ENCODE assay signal across 23 cellular contexts in genomic region chr7:17963281-17963680, GRCh38. TPM values are rescaled to one million over a fixed set of nuclear protein-coding genes. Genes with fewer than 3 reads are reported as not detected.
A peak's percentile ranks its signal among the peaks of the same experiment; 100 is the strongest.
DNase-seq lines count a peak whose midpoint lies in the region; ATAC-seq and TF ChIP-seq lines count a peak whose summit lies in the region.
"Had no signal": no experiment of that assay in that cellular context is flagged by ENCODE, and none has a peak within 500 bp of the region (broad histone marks: within the 10 kb centered on the region; RNA-seq: fewer than 3 reads in every experiment).

No MANE protein-coding gene starts in this region.

- peak; percentile 57 for DNase-seq in AG08395 (ENCODE audit: low spot score)
- DNase-seq in GM23248 = peak; percentile 78
- peak in 6 of 7 donors; percentile 27 to 58 (median 38) for DNase-seq in adrenal gland
- peak; percentile 47 for DNase-seq in hepatic stellate cell (ENCODE audit: low spot score)
- no peak for DNase-seq in thyroid gland
- DNase-seq in natural killer cell treated with Interleukin-12 subunit alpha and Interleukin-12 subunit beta and Interleukin-15 and Interleukin-18, amount 100 ng/mL, for 72 hours (ENCODE audit: low spot score) = no peak
- DNase-seq in NCI-H1436 treated with DMSO at 0.1 percent for 48 hours (lab: John Stamatoyannopoulos, UW) = no peak
- DNase-seq in CD4-positive, alpha-beta T cell = no peak
- DNase-seq: activated CD8-positive, alpha-beta T cell treated with anti-CD3 and anti-CD28 coated beads for 36 hours; activated naive CD4-positive, alpha-beta T cell treated with Interleukin-2 at 50 U/mL for 16 hours; activated T-cell treated with anti-CD3 and anti-CD28 coated beads, Interleukin-2, amount 50 U/mL, for 1 hour; CD8-positive, alpha-beta memory T cell; DMS79; NCI-H1436; NCI-H82; PC-3; psoas muscle; SJCRH30 had no signal

- CTCF ChIA-PET in CD4-positive, alpha-beta T cell (lab: Charles Lee) = no interaction called here

- H3K4me1 ChIP-seq in GM23248 (ENCODE audit: insufficient read depth) (no peaks in the 10 kb centered on the region), adrenal gland (replicated peaks in 1 of 2) (no peaks in the 10 kb centered on the region), thyroid gland (no peaks in the 10 kb centered on the region)
- H3K4me1 ChIP-seq: ascending aorta, gastroesophageal sphincter, neural progenitor cell, psoas muscle, SJCRH30 had no signal

- H2AFZ ChIP-seq in GM23248 = no peak overlapping the region
- H2AFZ ChIP-seq: neural progenitor cell had no signal

- no peak overlapping the region for H3K4me3 Mint-ChIP-seq in natural killer cell treated with Interleukin-12 subunit alpha and Interleukin-12 subunit beta and Interleukin-15 and Interleukin-18, amount 100 ng/mL, for 72 hours
- H3K4me3 Mint-ChIP-seq in CD4-positive, alpha-beta T cell = no peak overlapping the region
- H3K4me3 Mint-ChIP-seq: activated CD8-positive, alpha-beta T cell treated with anti-CD3 and anti-CD28 coated beads for 36 hours; CD8-positive, alpha-beta memory T cell; mesothelial cell of epicardium; neural progenitor cell; T-helper 1 cell treated with Interleukin-12 subunit alpha and Interleukin-12 subunit beta and Interleukin-4 antibody, amounts not matched to agents 30 μg/mL and 1 μg/mL, for 36 hours had no signal

- no peaks in the 10 kb centered on the region for H3K9me3 Mint-ChIP-seq in natural killer cell treated with Interleukin-12 subunit alpha and Interleukin-12 subunit beta and Interleukin-15 and Interleukin-18, amount 100 ng/mL, for 72 hours
- no peaks in the 10 kb centered on the region for H3K9me3 Mint-ChIP-seq in CD4-positive, alpha-beta T cell
- H3K9me3 Mint-ChIP-seq: activated CD8-positive, alpha-beta T cell treated with anti-CD3 and anti-CD28 coated beads for 36 hours; CD8-positive, alpha-beta memory T cell; neural progenitor cell; T-helper 1 cell treated with Interleukin-12 subunit alpha and Interleukin-12 subunit beta and Interleukin-4 antibody, amounts not matched to agents 30 μg/mL and 1 μg/mL, for 36 hours had no signal

- WGBS in GM23248 (ENCODE audit: low coverage in 1 of 2, low lambda C conversion rate in 2 of 2, missing lambda C conversion rate in 2 of 2), 2 experiments = 5 to 7% methylated on average over 3 of the region's 3 CpGs
- 31 to 41% (median 39%) methylated on average over 3 of the region's 3 CpGs for WGBS in adrenal gland, 4 donors
- WGBS in thyroid gland, 2 donors = 72 to 79% methylated on average over 3 of the region's 3 CpGs

- H3K9me3 ChIP-seq in GM23248 (ENCODE audit: low read depth) (no peaks in the 10 kb centered on the region), adrenal gland (replicated peaks in 1 of 3) (no peaks in the 10 kb centered on the region), thyroid gland (no peaks in the 10 kb centered on the region)
- H3K9me3 ChIP-seq in CD4-positive, alpha-beta T cell (ENCODE audit: control insufficient read depth, low read length) = no peaks in the 10 kb centered on the region
- H3K9me3 ChIP-seq: ascending aorta, gastroesophageal sphincter, psoas muscle, SJCRH30 had no signal

- in situ Hi-C loops in GM23248 (cut with MboI) = loop anchor here (10.0 to 25.0 kb wide), 2 partner anchors 362 to 599 kb away; no protein-coding TSS in a partner anchor

- no peaks in the 10 kb centered on the region for H3K79me2 ChIP-seq in GM23248 (ENCODE audit: insufficient read depth)

- TF ChIP-seq POLR2A in adrenal gland (IDR thresholded peaks at IDR 0.05) = no peak
- no peak for TF ChIP-seq POLR2A in thyroid gland (IDR thresholded peaks at IDR 0.05)

- intact Hi-C loops in adrenal gland (cut with DNase I) (no loop called here), thyroid gland (cut with DNase I) (loop anchor here (10.0 kb wide), 1 partner anchor 382 kb away; no protein-coding TSS in a partner anchor)
- intact Hi-C loops in CD4-positive, alpha-beta T cell (cut with DNase I, micrococcal nuclease) = no loop called here

- no peak overlapping the region for H3K27ac Mint-ChIP-seq in natural killer cell treated with Interleukin-12 subunit alpha and Interleukin-12 subunit beta and Interleukin-15 and Interleukin-18, amount 100 ng/mL, for 72 hours
- H3K27ac Mint-ChIP-seq in CD4-positive, alpha-beta T cell = no peak overlapping the region
- H3K27ac Mint-ChIP-seq: activated CD8-positive, alpha-beta T cell treated with anti-CD3 and anti-CD28 coated beads for 36 hours; CD8-positive, alpha-beta memory T cell; mesothelial cell of epicardium; neural progenitor cell; T-helper 1 cell treated with Interleukin-12 subunit alpha and Interleukin-12 subunit beta and Interleukin-4 antibody, amounts not matched to agents 30 μg/mL and 1 μg/mL, for 36 hours had no signal

- H3K27me3 ChIP-seq in GM23248 (replicated peaks; ENCODE audit: insufficient read depth) (no peaks in the 10 kb centered on the region), adrenal gland (no peaks in the 10 kb centered on the region), thyroid gland (no peaks in the 10 kb centered on the region)
- no peaks in the 10 kb centered on the region for H3K27me3 ChIP-seq in CD4-positive, alpha-beta T cell (ENCODE audit: control insufficient read depth, insufficient read depth, low read length)
- H3K27me3 ChIP-seq: ascending aorta, gastroesophageal sphincter, neural progenitor cell, SJCRH30 had no signal

- no peaks in the 10 kb centered on the region for H3K36me3 Mint-ChIP-seq in natural killer cell treated with Interleukin-12 subunit alpha and Interleukin-12 subunit beta and Interleukin-15 and Interleukin-18, amount 100 ng/mL, for 72 hours
- H3K36me3 Mint-ChIP-seq in CD4-positive, alpha-beta T cell (ENCODE audit: low read depth) = no peaks in the 10 kb centered on the region
- H3K36me3 Mint-ChIP-seq: CD8-positive, alpha-beta memory T cell; mesothelial cell of epicardium; neural progenitor cell had no signal

- no peaks in the 10 kb centered on the region for H3K36me3 ChIP-seq in GM23248 (ENCODE audit: low read depth)
- H3K36me3 ChIP-seq in adrenal gland (replicated peaks in 1 of 2) = no peaks in the 10 kb centered on the region
- no peaks in the 10 kb centered on the region for H3K36me3 ChIP-seq in thyroid gland
- H3K36me3 ChIP-seq: ascending aorta, gastroesophageal sphincter, neural progenitor cell, SJCRH30 had no signal

- H3K9ac ChIP-seq in GM23248 = no peak overlapping the region
- H3K9ac ChIP-seq: neural progenitor cell had no signal

- peaks cover 7 to 21% of the 10 kb centered on the region in 2 donors for H3K27me3 Mint-ChIP-seq in natural killer cell treated with Interleukin-12 subunit alpha and Interleukin-12 subunit beta and Interleukin-15 and Interleukin-18, amount 100 ng/mL, for 72 hours
- peaks cover 7% of the 10 kb centered on the region for H3K27me3 Mint-ChIP-seq in CD4-positive, alpha-beta T cell

- H3K9me2 ChIP-seq in GM23248 (ENCODE audit: insufficient read depth) = no peaks in the 10 kb centered on the region

- no peak overlapping the region for H3K4me2 ChIP-seq in GM23248 (ENCODE audit: unreplicated experiment)
- H3K4me2 ChIP-seq: neural progenitor cell had no signal

- POLR2A ChIA-PET in CD4-positive, alpha-beta T cell (lab: Charles Lee) = no interaction called here

- no peak for ATAC-seq in natural killer cell treated with Interleukin-12 subunit alpha and Interleukin-12 subunit beta and Interleukin-15 and Interleukin-18, amount 100 ng/mL, for 72 hours
- ATAC-seq in CD4-positive, alpha-beta T cell (ENCODE audit: poor library complexity) = no peak
- ATAC-seq: activated CD8-positive, alpha-beta T cell treated with anti-CD3 and anti-CD28 coated beads for 36 hours; gastroesophageal sphincter; PC-3; psoas muscle had no signal

- TF ChIP-seq CTCF in adrenal gland (IDR thresholded peaks at IDR 0.05) (no peak), thyroid gland (IDR thresholded peaks at IDR 0.05) (no peak)
- TF ChIP-seq CTCF in CD4-positive, alpha-beta T cell (IDR thresholded peaks at IDR 0.05) = no peak

- H4K20me1 ChIP-seq in GM23248 (ENCODE audit: insufficient read depth) = no peaks in the 10 kb centered on the region

- H3K4me1 Mint-ChIP-seq in natural killer cell treated with Interleukin-12 subunit alpha and Interleukin-12 subunit beta and Interleukin-15 and Interleukin-18, amount 100 ng/mL, for 72 hours (ENCODE audit: low read depth in 2 of 2) = no peaks in the 10 kb centered on the region
- no peaks in the 10 kb centered on the region for H3K4me1 Mint-ChIP-seq in CD4-positive, alpha-beta T cell (ENCODE audit: low read depth)
- H3K4me1 Mint-ChIP-seq: CD8-positive, alpha-beta memory T cell; mesothelial cell of epicardium; neural progenitor cell had no signal

- no peaks in the 10 kb centered on the region for H3F3A ChIP-seq in GM23248 (ENCODE audit: insufficient read depth)

- H3K27ac ChIP-seq in GM23248 = no peak overlapping the region
- H3K27ac ChIP-seq in adrenal gland = no peak overlapping the region
- H3K27ac ChIP-seq in thyroid gland = no peak overlapping the region
- H3K27ac ChIP-seq in CD4-positive, alpha-beta T cell (ENCODE audit: low read depth, low read length) = no peak overlapping the region
- H3K27ac ChIP-seq: ascending aorta, gastroesophageal sphincter, neural progenitor cell, psoas muscle, SJCRH30 had no signal

- H3K4me3 ChIP-seq in GM23248 (no peak overlapping the region), adrenal gland (no peak overlapping the region), thyroid gland (replicated peaks in 1 of 3) (no peak overlapping the region)
- H3K4me3 ChIP-seq: ascending aorta, gastroesophageal sphincter, neural progenitor cell, psoas muscle, SJCRH30 had no signal

RNA-seq across cellular contexts. Expression of gene SNX13, which starts 23.0 kb away (rescaled TPM):
- 34.2 and 50.8 TPM in 2 replicates for total RNA-seq in GM23248 (2014; rRNA removed; shearing (Covaris generic))
- polyA plus RNA-seq in GM23248 (2016; fragmentation: Nextera tagmentation; extraction: Ambion mirVana) (21.0 and 21.8 TPM in 2 replicates), adrenal gland (10 to 100 TPM in 1 of 3 donors, 1 to 10 TPM in 2; 8.5 to 49.0 (median 9.0) TPM)
- total RNA-seq in adrenal gland (100 to 1,000 TPM in 1 of 8 donors, 10 to 100 TPM in 7; 42.7 to 113 (median 68.8) TPM), thyroid gland (100 to 1,000 TPM; 102 to 242 (median 141) TPM)
- 10 to 100 TPM; 32.2 to 34.2 TPM for total RNA-seq in natural killer cell treated with Interleukin-12 subunit alpha and Interleukin-12 subunit beta and Interleukin-15 and Interleukin-18, amount 100 ng/mL, for 72 hours
- total RNA-seq in CD4-positive, alpha-beta T cell = 10 to 100 TPM; 24.0 to 25.8 TPM

Comparison
In these comparisons a context has a peak if more than half of its experiments do, and no peak if none do; other contexts are left out.
1. DNase-seq: peak in AG08395 (single experiment), GM23248 (single experiment), adrenal gland (6 of 7) and hepatic stellate cell (single experiment); none in thyroid gland (0 of 2), natural killer cell treated with Interleukin-12 subunit alpha and Interleukin-12 subunit beta and Interleukin-15 and Interleukin-18, amount 100 ng/mL, for 72 hours (single experiment), NCI-H1436 treated with DMSO at 0.1 percent for 48 hours (single experiment) and CD4-positive, alpha-beta T cell (0 of 10).